25 cellular contexts compared by ENCODE assay signal in genomic region chr15:52563499-52564060, GRCh38. TPM values are rescaled to one million over a fixed set of nuclear protein-coding genes. Genes with fewer than 3 reads are reported as not detected.
DNase-seq lines count a peak whose midpoint lies in the region; ATAC-seq and TF ChIP-seq lines count a peak whose summit lies in the region.
"Had no signal": no experiment of that assay in that cellular context is flagged by ENCODE, and none has a peak within 500 bp of the region (broad histone marks: within the 10 kb centered on the region; RNA-seq: fewer than 3 reads in every experiment).

No MANE protein-coding gene starts in this region.

- H3K9ac ChIP-seq in colonic mucosa (ENCODE audit: low read depth in 2 of 2, low read length in 2 of 2): no peak overlapping the region

- TF ChIP-seq CTCF in fibroblast of villous mesenchyme (IDR thresholded peaks at IDR 0.05; ENCODE audit: insufficient read depth, low read depth, low read length): no peak
- no peak for TF ChIP-seq CTCF in gastrocnemius medialis (IDR thresholded peaks at IDR 0.05 in 4 of 5, conservative IDR thresholded peaks at IDR 0.05 in 1 of 5)
- no peak for TF ChIP-seq CTCF in colonic mucosa (IDR thresholded peaks at IDR 0.05)

- H3K36me3 Mint-ChIP-seq in IgD-negative memory B cell: peaks cover 1% of the 10 kb centered on the region

- DNase-seq in NCI-H774 (lab: John Stamatoyannopoulos, UW): peak; percentile 6
- DNase-seq in fibroblast of villous mesenchyme (ENCODE audit: low read depth): peak; percentile 13
- no peak for DNase-seq in gastrocnemius medialis
- DNase-seq in NCI-H526 (lab: John Stamatoyannopoulos, UW): no peak
- DNase-seq in colonic mucosa: no peak
- DNase-seq: activated CD4-positive, alpha-beta T cell treated with anti-CD3 and anti-CD28 coated beads, Interleukin-2, amount 50 U/mL, for 1 hour; activated naive CD8-positive, alpha-beta T cell treated with anti-CD3 and anti-CD28 coated beads for 36 hours; AML-193; effector memory CD4-positive, alpha-beta T cell; HFFc6; kidney glomerular epithelial cell; MG63; NCI-H1436 treated with DMSO at 0.1 percent for 48 hours; NCI-H2171 treated with DMSO at 0.1 percent for 48 hours; NK-92 treated with Interleukin-12 subunit alpha and Interleukin-12 subunit beta, amount 100 ng/mL, for 24 hours; occipital lobe; SJCRH30; stimulated activated CD4-positive, alpha-beta T cell treated with anti-CD3 and anti-CD28 coated beads, Interleukin-4, amount 100 ng/mL, for 4 hours; stimulated activated naive CD8-positive, alpha-beta T cell treated with anti-CD3 and anti-CD28 coated beads, Interleukin-15, Interleukin-2, amounts not matched to agents 100 U/mL and 50 U/mL, for 24 hours; thyroid gland had no signal

- H3K9me3 ChIP-seq in gastrocnemius medialis (no peaks in the 10 kb centered on the region), colonic mucosa (no peaks in the 10 kb centered on the region)
- H3K9me3 ChIP-seq: esophagus muscularis mucosa, MG63, right atrium auricular region, SJCRH30, thyroid gland had no signal

- H3K4me1 ChIP-seq in gastrocnemius medialis (peaks cover 74 to 77% of the 10 kb centered on the region in 2 donors), colonic mucosa (no peaks in the 10 kb centered on the region)

- in situ Hi-C loops in gastrocnemius medialis (cut with MboI; ENCODE audit: low sequenced_read_pairs in 4 of 4): loop anchor here in 1 of 4 donors (25.0 kb wide), 1 partner anchor 99 kb away; no protein-coding TSS in a partner anchor

- H3K4me1 Mint-ChIP-seq in IgD-negative memory B cell: peaks cover 52 to 62% (median 54%) of the 10 kb centered on the region in 3 donors

- intact Hi-C loops in gastrocnemius medialis (cut with DNase I; ENCODE audit: low total_unique reads) (loop anchor here (5.0 kb wide), 1 partner anchor 36 kb away; the partner anchor contains the start of gene MYO5A), colonic mucosa (cut with DNase I) (loop anchor here (5.0 kb wide), 1 partner anchor 36 kb away; the partner anchor contains the start of gene MYO5A)

- peak overlapping the region in 2 of 3 donors; percentile 56 to 66 for H3K27ac Mint-ChIP-seq in IgD-negative memory B cell
- H3K27ac Mint-ChIP-seq: activated naive CD8-positive, alpha-beta T cell treated with anti-CD3 and anti-CD28 coated beads for 36 hours; activated T-helper 2 cell treated with anti-CD3 and anti-CD28 coated beads, Interferon-gamma antibody, Interleukin-2, Interleukin-4, amounts not matched to agents 10 μg/mL and 5 μg/mL and 100 μg/mL, durations not matched to agents 14 hours and 24 hours and 36 hours; HFFc6 had no signal

- ATAC-seq in gastrocnemius medialis (no peak), GM19397 (IDR thresholded peaks at IDR 0.05; ENCODE audit: unreplicated experiment) (no peak)
- ATAC-seq: stimulated activated naive CD8-positive, alpha-beta T cell treated with anti-CD3 and anti-CD28 coated beads, Interleukin-15, Interleukin-2, amounts not matched to agents 100 U/mL and 50 U/mL, for 24 hours had no signal

- no peaks in the 10 kb centered on the region for H3K27me3 Mint-ChIP-seq in IgD-negative memory B cell
- H3K27me3 Mint-ChIP-seq: activated naive CD8-positive, alpha-beta T cell treated with anti-CD3 and anti-CD28 coated beads for 36 hours had no signal

- no peak for TF ChIP-seq POLR2A in gastrocnemius medialis (IDR thresholded peaks at IDR 0.05)

- H3K27me3 ChIP-seq in gastrocnemius medialis (no peaks in the 10 kb centered on the region), colonic mucosa (no peaks in the 10 kb centered on the region)
- H3K27me3 ChIP-seq: esophagus muscularis mucosa, MG63, right atrium auricular region, SJCRH30, thyroid gland had no signal

- H3K9me3 Mint-ChIP-seq in IgD-negative memory B cell: no peaks in the 10 kb centered on the region
- H3K9me3 Mint-ChIP-seq: activated naive CD8-positive, alpha-beta T cell treated with anti-CD3 and anti-CD28 coated beads for 36 hours; activated T-helper 2 cell treated with anti-CD3 and anti-CD28 coated beads, Interferon-gamma antibody, Interleukin-2, Interleukin-4, amounts not matched to agents 10 μg/mL and 5 μg/mL and 100 μg/mL, durations not matched to agents 14 hours and 24 hours and 36 hours; HFFc6 had no signal

- H3K27ac ChIP-seq in gastrocnemius medialis (peak overlapping the region in 3 of 4 donors; percentile 86 to 93 (median 92)), colonic mucosa (no peak overlapping the region)
- H3K27ac ChIP-seq: esophagus muscularis mucosa, right atrium auricular region, SJCRH30 had no signal

- H3K4me3 ChIP-seq in fibroblast of villous mesenchyme (ENCODE audit: low read depth, low read length): no peak overlapping the region
- H3K4me3 ChIP-seq in gastrocnemius medialis: no peak overlapping the region
- H3K4me3 ChIP-seq in colonic mucosa: no peak overlapping the region
- H3K4me3 ChIP-seq: esophagus muscularis mucosa, MG63, right atrium auricular region, SJCRH30, thyroid gland had no signal

- H3K36me3 ChIP-seq in gastrocnemius medialis (no peaks in the 10 kb centered on the region), colonic mucosa (no peaks in the 10 kb centered on the region)
- H3K36me3 ChIP-seq: esophagus muscularis mucosa, right atrium auricular region, thyroid gland had no signal

- peak overlapping the region in 2 of 4 donors; percentile 20 to 41 for H3K4me3 Mint-ChIP-seq in IgD-negative memory B cell
- H3K4me3 Mint-ChIP-seq: activated naive CD8-positive, alpha-beta T cell treated with anti-CD3 and anti-CD28 coated beads for 36 hours; HFFc6 had no signal

RNA-seq across cellular contexts. Expression of gene ARPP19, which starts 5.2 kb away (rescaled TPM):
- polyA plus RNA-seq in IgD-negative memory B cell: 64.6 TPM
- total RNA-seq in fibroblast of villous mesenchyme (92.1 and 133 TPM in 2 replicates), gastrocnemius medialis (100 to 1,000 TPM; 153 to 428 (median 207) TPM), colonic mucosa (100 to 1,000 TPM in 1 of 2 donors, 10 to 100 TPM in 1; 72.2 to 116 TPM)

RNA-seq across cellular contexts. Expression of gene MYO5A, which starts 34.9 kb away (rescaled TPM):
- 16.7 TPM for polyA plus RNA-seq in IgD-negative memory B cell
- total RNA-seq in fibroblast of villous mesenchyme: 45.1 and 53.1 TPM in 2 replicates
- total RNA-seq in gastrocnemius medialis: 10 to 100 TPM in 2 of 4 donors, 1 to 10 TPM in 2; 5.8 to 51.2 (median 10.2) TPM
- total RNA-seq in colonic mucosa: 1 to 10 TPM; 2.6 to 6.0 TPM

Comparison
In these comparisons a context has a peak if more than half of its experiments do, and no peak if none do; other contexts are left out.
1. DNase-seq: peak in NCI-H774 (single experiment) and fibroblast of villous mesenchyme (single experiment); none in gastrocnemius medialis (0 of 2), NCI-H526 (0 of 2) and colonic mucosa (single experiment).